ENCODE assay signal across 14 cellular contexts in genomic region chr13:111282425-111282824, GRCh38. TPM values are rescaled to one million over a fixed set of nuclear protein-coding genes. Genes with fewer than 3 reads are reported as not detected.
DNase-seq lines count a peak whose midpoint lies in the region; ATAC-seq and TF ChIP-seq lines count a peak whose summit lies in the region.
"Had no signal": no experiment of that assay in that cellular context is flagged by ENCODE, and none has a peak within 500 bp of the region (broad histone marks: within the 10 kb centered on the region; RNA-seq: fewer than 3 reads in every experiment).

No MANE protein-coding gene starts in this region.

- H3K9ac ChIP-seq in smooth muscle cell (ENCODE audit: low read depth): no peak overlapping the region

- ATAC-seq in body of pancreas (peak; percentile 21), left ventricle myocardium superior (peak; percentile 35), HG03571 (IDR thresholded peaks at IDR 0.05; ENCODE audit: unreplicated experiment) (no peak), GM19463 (IDR thresholded peaks at IDR 0.05; ENCODE audit: unreplicated experiment) (no peak)
- ATAC-seq: activated CD8-positive, alpha-beta memory T cell treated with anti-CD3 and anti-CD28 coated beads, Interleukin-2, amount 10 ng/mL, durations not matched to agents 7 days and 5 days had no signal

- peak overlapping the region; percentile 91; the same call in 1 of the 2 replicates for H3K27ac Mint-ChIP-seq in HFFc6
- H3K27ac Mint-ChIP-seq: activated CD8-positive, alpha-beta memory T cell treated with anti-CD3 and anti-CD28 coated beads, Interleukin-2, amount 10 ng/mL, durations not matched to agents 7 days and 5 days; activated naive CD8-positive, alpha-beta T cell had no signal

- no peaks in the 10 kb centered on the region; the same call in 1 of the 2 replicates for H3K27me3 Mint-ChIP-seq in HFFc6 (ENCODE audit: insufficient read depth)
- H3K27me3 Mint-ChIP-seq: activated CD8-positive, alpha-beta memory T cell treated with anti-CD3 and anti-CD28 coated beads, Interleukin-2, amount 10 ng/mL, durations not matched to agents 7 days and 5 days; activated naive CD8-positive, alpha-beta T cell had no signal

- H3K4me3 Mint-ChIP-seq in HFFc6: no peak overlapping the region
- H3K4me3 Mint-ChIP-seq: activated CD8-positive, alpha-beta memory T cell treated with anti-CD3 and anti-CD28 coated beads, Interleukin-2, amount 10 ng/mL, durations not matched to agents 7 days and 5 days; activated naive CD8-positive, alpha-beta T cell; H9 had no signal

- H3K4me1 Mint-ChIP-seq in HFFc6 (ENCODE audit: low read depth): peaks cover 29% of the 10 kb centered on the region
- H3K4me1 Mint-ChIP-seq: H9 had no signal

- peaks cover 4% of the 10 kb centered on the region for H4K20me1 ChIP-seq in smooth muscle cell (ENCODE audit: low read depth)

- H3K4me1 ChIP-seq in body of pancreas (peaks cover 18% of the 10 kb centered on the region), smooth muscle cell (ENCODE audit: low read depth) (no peaks in the 10 kb centered on the region), Peyer's patch (no peaks in the 10 kb centered on the region)
- H3K4me1 ChIP-seq: BE2C, left lung had no signal

- WGBS in body of pancreas, 2 donors: 40 to 42% methylated on average over 5 of the region's 5 CpGs
- 89% methylated on average over 5 of the region's 5 CpGs for WGBS in smooth muscle cell (ENCODE audit: low lambda C conversion rate)

- peaks cover 0 to 20% of the 10 kb centered on the region in 2 donors for H3K36me3 ChIP-seq in body of pancreas (replicated peaks in 1 of 2; ENCODE audit: insufficient read depth in 1 of 2, low read depth in 2 of 2)
- H3K36me3 ChIP-seq in smooth muscle cell (ENCODE audit: low read depth): peaks cover 4% of the 10 kb centered on the region
- peaks cover 0 to 88% (median 0%) of the 10 kb centered on the region in 3 donors for H3K36me3 ChIP-seq in Peyer's patch

- DNase-seq in HFFc6 (no peak), body of pancreas (peak in 3 of 4 donors; percentile 40 to 66 (median 61)), left ventricle myocardium superior (no peak), smooth muscle cell (lab: John Stamatoyannopoulos, UW; ENCODE audit: unreplicated experiment) (no peak), Peyer's patch (no peak), retina (no peak)
- DNase-seq: activated CD8-positive, alpha-beta memory T cell treated with anti-CD3 and anti-CD28 coated beads, Interleukin-2, amount 10 ng/mL, durations not matched to agents 7 days and 5 days; BE2C; H9; left lung had no signal

- H3K79me2 ChIP-seq in smooth muscle cell (ENCODE audit: low read depth): no peaks in the 10 kb centered on the region

- no peak for TF ChIP-seq CTCF in HFFc6 (IDR thresholded peaks at IDR 0.05)
- TF ChIP-seq CTCF in body of pancreas (IDR thresholded peaks at IDR 0.05): no peak
- no peak for TF ChIP-seq CTCF in smooth muscle cell (IDR thresholded peaks at IDR 0.05; ENCODE audit: borderline replicate concordance, insufficient read depth, poor library complexity, severe bottlenecking)
- no peak for TF ChIP-seq CTCF in Peyer's patch (IDR thresholded peaks at IDR 0.05)

- H3K27ac ChIP-seq in body of pancreas (peak overlapping the region; percentile 19 to 75 (median 47)), smooth muscle cell (ENCODE audit: low read depth) (peak overlapping the region; percentile 93), Peyer's patch (peak overlapping the region in 1 of 4 donors; percentile 73)

- peak overlapping the region; percentile 55 for H3K4me2 ChIP-seq in smooth muscle cell

- no peaks in the 10 kb centered on the region for H3K9me3 ChIP-seq in body of pancreas
- no peaks in the 10 kb centered on the region for H3K9me3 ChIP-seq in smooth muscle cell (replicated peaks; ENCODE audit: low read depth)
- no peaks in the 10 kb centered on the region for H3K9me3 ChIP-seq in Peyer's patch
- H3K9me3 ChIP-seq: BE2C, left lung had no signal

- H3K27me3 ChIP-seq in body of pancreas (no peaks in the 10 kb centered on the region), smooth muscle cell (ENCODE audit: low read depth) (no peaks in the 10 kb centered on the region), Peyer's patch (no peaks in the 10 kb centered on the region)
- H3K27me3 ChIP-seq: BE2C, left lung had no signal

- TF ChIP-seq POLR2A in body of pancreas (IDR thresholded peaks at IDR 0.05) (no peak), Peyer's patch (IDR thresholded peaks at IDR 0.05) (no peak)

- H3F3A ChIP-seq in smooth muscle cell (ENCODE audit: low read depth): no peaks in the 10 kb centered on the region

- H3K9me3 Mint-ChIP-seq in HFFc6: no peaks in the 10 kb centered on the region
- H3K9me3 Mint-ChIP-seq: H9 had no signal

- no peak overlapping the region for H2AFZ ChIP-seq in smooth muscle cell (ENCODE audit: low read depth)

- intact Hi-C loops in body of pancreas (cut with DNase I) (no loop called here), left ventricle myocardium superior (cut with micrococcal nuclease) (no loop called here)

- no peak overlapping the region for H3K4me3 ChIP-seq in body of pancreas
- H3K4me3 ChIP-seq in smooth muscle cell: no peak overlapping the region
- H3K4me3 ChIP-seq in Peyer's patch: no peak overlapping the region
- H3K4me3 ChIP-seq: left lung had no signal

- peaks cover 30% of the 10 kb centered on the region for H3K36me3 Mint-ChIP-seq in HFFc6 (ENCODE audit: low read depth)

RNA-seq across cellular contexts. Expression of gene TEX29, which starts 38.0 kb away (rescaled TPM):
- total RNA-seq in HFFc6 (2021; fragmentation: NEBNext Ultra II Directional; extraction: Animal tissue kit (Norgen Biotek cat#: 25700)): under 1 TPM in 1 of 6 experiments, not detected in 5; 0.41 TPM
- total RNA-seq in body of pancreas: not detected
- 0.32 TPM for total RNA-seq in left ventricle myocardium superior
- total RNA-seq in smooth muscle cell: 1.0 TPM in 1 of 2 replicates, not detected in the other
- polyA plus RNA-seq in smooth muscle cell: 4.4 and 6.1 TPM in 2 replicates
- not detected for total RNA-seq in Peyer's patch
- total RNA-seq: HT-29 had no signal

Comparison
In these comparisons a context has a peak if more than half of its experiments do, and no peak if none do; other contexts are left out.
1. DNase-seq: peak in body of pancreas (3 of 4); none in HFFc6 (single experiment), left ventricle myocardium superior (single experiment), smooth muscle cell (single experiment), Peyer's patch (0 of 3) and retina (single experiment).
2. ATAC-seq: peak in body of pancreas (single experiment) and left ventricle myocardium superior (single experiment); none in HG03571 (single experiment) and GM19463 (single experiment).